Comparison of ENCODE assay signal across 19 cellular contexts in genomic region chr2:3447789-3448317, GRCh38.
A peak's percentile ranks its signal among the peaks of the same experiment; 100 is the strongest.
DNase-seq lines count a peak whose midpoint lies in the region; ATAC-seq and TF ChIP-seq lines count a peak whose summit lies in the region.
"Had no signal": no experiment of that assay in that cellular context is flagged by ENCODE, and none has a peak within 500 bp of the region (broad histone marks: within the 10 kb centered on the region; RNA-seq: fewer than 3 reads in every experiment).

No MANE protein-coding gene starts in this region.

- peak overlapping the region; percentile 40 for H4K8ac ChIP-seq in H9 (replicated peaks; ENCODE audit: insufficient read length, low read depth, low read length)
- H4K8ac ChIP-seq in trophoblast cell (ENCODE audit: low read depth, low read length), result no peak overlapping the region

- no peak overlapping the region for H2BK20ac ChIP-seq in H9 (ENCODE audit: low read depth, low read length, poor library complexity, severe bottlenecking)

- CTCF ChIA-PET in activated naive CD4-positive, alpha-beta T cell treated with anti-CD3 and anti-CD28 coated beads for 36 hours (lab: Charles Lee), result interaction anchor here (1.0 to 2.6 kb wide), 2 partner anchors 14 to 24 kb away, joined by 3 to 7 read pairs; no protein-coding TSS in a partner anchor

- no peak overlapping the region for H4K5ac ChIP-seq in H9 (ENCODE audit: insufficient read length, low read depth, low read length)

- H3K4ac ChIP-seq in H9 (ENCODE audit: low read depth, low read length), result no peak overlapping the region
- no peak overlapping the region for H3K4ac ChIP-seq in trophoblast cell (ENCODE audit: low read depth, low read length)

- no peak overlapping the region for H2BK15ac ChIP-seq in H9 (ENCODE audit: low read depth, low read length)

- no peak for ATAC-seq in HG02610 (IDR thresholded peaks at IDR 0.05; ENCODE audit: unreplicated experiment)
- ATAC-seq: activated T-cell treated with anti-CD3 and anti-CD28 coated beads, Interleukin-2, amount 50 U/mL, for 72 hours had no signal

- no peaks in the 10 kb centered on the region for H4K20me1 ChIP-seq in H9 (ENCODE audit: control insufficient read depth, insufficient read depth, insufficient read length)

- H3K4me2 ChIP-seq in H9 (ENCODE audit: insufficient read depth, insufficient read length, low read length), result no peak overlapping the region
- H3K4me2 ChIP-seq in trophoblast cell (ENCODE audit: low read length), result no peak overlapping the region

- H3K23ac ChIP-seq in H9 (ENCODE audit: insufficient read length, low read depth, low read length), result no peak overlapping the region
- no peak overlapping the region for H3K23ac ChIP-seq in trophoblast cell (ENCODE audit: low read length)

- H3K36me3 Mint-ChIP-seq in H9 (ENCODE audit: insufficient read depth in 1 of 3, low read depth in 3 of 3), result peaks cover 11 to 55% (median 29%) of the 10 kb centered on the region in 3 experiments; a peak in 6 of 7 replicates
- peaks cover 22% of the 10 kb centered on the region for H3K36me3 Mint-ChIP-seq in activated naive CD4-positive, alpha-beta T cell treated with anti-CD3 and anti-CD28 coated beads for 36 hours (ENCODE audit: low read depth)

- H3K27me3 ChIP-seq in H9 (ENCODE audit: insufficient read depth, low read length) (no peaks in the 10 kb centered on the region), WERI-Rb-1 (ENCODE audit: insufficient read depth, low read depth, severe bottlenecking) (no peaks in the 10 kb centered on the region), trophoblast cell (ENCODE audit: insufficient read depth, low read length) (no peaks in the 10 kb centered on the region)
- H3K27me3 ChIP-seq: testis had no signal

- no peaks in the 10 kb centered on the region for H3K23me2 ChIP-seq in H9 (ENCODE audit: insufficient read length, low read depth, low read length, poor library complexity, severe bottlenecking)

- H3K9me3 Mint-ChIP-seq in H9, result no peaks in the 10 kb centered on the region
- H3K9me3 Mint-ChIP-seq in activated naive CD4-positive, alpha-beta T cell treated with anti-CD3 and anti-CD28 coated beads for 36 hours, result no peaks in the 10 kb centered on the region
- H3K9me3 Mint-ChIP-seq: activated CD4-positive, alpha-beta memory T cell treated with anti-CD3 and anti-CD28 coated beads, Interleukin-2, amount 10 ng/mL, durations not matched to agents 7 days and 5 days; activated naive CD8-positive, alpha-beta T cell treated with anti-CD3 and anti-CD28 coated beads, Interleukin-2, amount 10 ng/mL, durations not matched to agents 7 days and 5 days; activated T-cell treated with anti-CD3 and anti-CD28 coated beads, Interleukin-2, amount 50 U/mL, for 72 hours had no signal

- H3K9me3 ChIP-seq in H9 (ENCODE audit: control insufficient read depth, low read depth, low read length) (no peaks in the 10 kb centered on the region), WERI-Rb-1 (ENCODE audit: severe bottlenecking) (peaks cover 5% of the 10 kb centered on the region), trophoblast cell (ENCODE audit: insufficient read depth, low read depth, low read length) (peaks cover 2% of the 10 kb centered on the region)
- H3K9me3 ChIP-seq: testis had no signal

- H3K18ac ChIP-seq in H9 (ENCODE audit: insufficient read length, low read depth, low read length) (no peak overlapping the region), trophoblast cell (ENCODE audit: low read length) (no peak overlapping the region)

- no peak for DNase-seq in H9
- peak; percentile 57 for DNase-seq in WERI-Rb-1
- DNase-seq in left kidney (ENCODE audit: low read depth, low spot score), result peak; percentile 52
- DNase-seq in trophoblast cell, result no peak
- no peak for DNase-seq in NCI-H2029 treated with DMSO at 0.1 percent for 48 hours (lab: John Stamatoyannopoulos, UW)
- DNase-seq in activated naive CD4-positive, alpha-beta T cell treated with anti-CD3 and anti-CD28 coated beads for 36 hours, result no peak
- DNase-seq: activated naive CD8-positive, alpha-beta T cell treated with anti-CD3 and anti-CD28 coated beads, Interleukin-2, amount 10 ng/mL, durations not matched to agents 7 days and 5 days; activated T-cell treated with anti-CD3 and anti-CD28 coated beads, Interleukin-2, amount 50 U/mL, for 72 hours; cerebellar nuclear complex; foreskin melanocyte; HCEC 1CT; midbrain; NCI-H1694 treated with DMSO at 0.1 percent for 48 hours; NCI-H524 treated with DMSO at 0.1 percent for 48 hours; nucleus accumbens; testis had no signal

- no peak overlapping the region; a peak in 1 of 7 replicates for H3K27ac Mint-ChIP-seq in H9
- no peak overlapping the region for H3K27ac Mint-ChIP-seq in activated naive CD4-positive, alpha-beta T cell treated with anti-CD3 and anti-CD28 coated beads for 36 hours
- H3K27ac Mint-ChIP-seq: activated CD4-positive, alpha-beta memory T cell treated with anti-CD3 and anti-CD28 coated beads, Interleukin-2, amount 10 ng/mL, durations not matched to agents 7 days and 5 days; activated naive CD8-positive, alpha-beta T cell treated with anti-CD3 and anti-CD28 coated beads, Interleukin-2, amount 10 ng/mL, durations not matched to agents 7 days and 5 days; activated T-cell treated with anti-CD3 and anti-CD28 coated beads, Interleukin-2, amount 50 U/mL, for 72 hours had no signal

- H3K56ac ChIP-seq in H9 (ENCODE audit: insufficient read length, low read depth, low read length), result no peak overlapping the region

- H2BK5ac ChIP-seq in H9 (ENCODE audit: insufficient read length, low read length) (no peak overlapping the region), trophoblast cell (ENCODE audit: low read depth, low read length, poor library complexity) (no peak overlapping the region)

- no CpG with 5 or more reads among the region's 9 CpGs for WGBS in H9 (ENCODE audit: extremely low coverage, insufficient read length, low lambda C conversion rate)
- WGBS in trophoblast cell (ENCODE audit: extremely low coverage, insufficient coverage, insufficient read length), result no CpG with 5 or more reads among the region's 9 CpGs

- no peaks in the 10 kb centered on the region for H3K79me2 ChIP-seq in H9 (ENCODE audit: insufficient read depth, low read length)
- no peaks in the 10 kb centered on the region for H3K79me2 ChIP-seq in trophoblast cell (ENCODE audit: control insufficient read depth, insufficient read depth, low read length, poor library complexity)

- no peak overlapping the region for H2BK120ac ChIP-seq in H9 (ENCODE audit: low read depth, low read length, poor library complexity, severe bottlenecking)
- H2BK120ac ChIP-seq in trophoblast cell (ENCODE audit: insufficient read depth, low read length, poor library complexity), result no peak overlapping the region

- H2AK5ac ChIP-seq in H9 (ENCODE audit: insufficient read length, low read length), result no peak overlapping the region
- H2AK5ac ChIP-seq in trophoblast cell (ENCODE audit: low read length), result no peak overlapping the region

- H2AFZ ChIP-seq in H9 (ENCODE audit: low read length) (no peak overlapping the region), trophoblast cell (ENCODE audit: insufficient read depth, low read length, poor library complexity) (no peak overlapping the region)

- no peak overlapping the region for H3K4me3 Mint-ChIP-seq in H9
- no peak overlapping the region for H3K4me3 Mint-ChIP-seq in activated naive CD4-positive, alpha-beta T cell treated with anti-CD3 and anti-CD28 coated beads for 36 hours
- H3K4me3 Mint-ChIP-seq: activated CD4-positive, alpha-beta memory T cell treated with anti-CD3 and anti-CD28 coated beads, Interleukin-2, amount 10 ng/mL, durations not matched to agents 7 days and 5 days; activated naive CD8-positive, alpha-beta T cell treated with anti-CD3 and anti-CD28 coated beads, Interleukin-2, amount 10 ng/mL, durations not matched to agents 7 days and 5 days; activated T-cell treated with anti-CD3 and anti-CD28 coated beads, Interleukin-2, amount 50 U/mL, for 72 hours had no signal

- TF ChIP-seq CTCF in H9 (conservative IDR thresholded peaks at IDR 0.05) (no peak), WERI-Rb-1 (IDR thresholded peaks at IDR 0.05; ENCODE audit: low read depth, low read length) (no peak)

- H4K91ac ChIP-seq in H9 (ENCODE audit: insufficient read length, low read depth, low read length) (no peak overlapping the region), trophoblast cell (ENCODE audit: low read depth, low read length) (no peak overlapping the region)

- H2BK12ac ChIP-seq in H9 (ENCODE audit: insufficient read length, low read depth, low read length) (no peak overlapping the region), trophoblast cell (ENCODE audit: low read length) (no peak overlapping the region)

- H3K9ac ChIP-seq in H9 (ENCODE audit: extremely low read depth, insufficient read length, low read length) (no peak overlapping the region), trophoblast cell (ENCODE audit: low read length) (peak overlapping the region; percentile 17)

- H3K36me3 ChIP-seq in WERI-Rb-1, result peaks cover 49% of the 10 kb centered on the region
- H3K36me3 ChIP-seq in trophoblast cell (ENCODE audit: control insufficient read depth in 1 of 2, insufficient read depth in 2 of 2, low read length in 2 of 2), result peaks cover 23 to 43% of the 10 kb centered on the region in 2 experiments

- H3K27me3 Mint-ChIP-seq in H9 (ENCODE audit: low read depth), result no peaks in the 10 kb centered on the region
- no peaks in the 10 kb centered on the region for H3K27me3 Mint-ChIP-seq in activated naive CD4-positive, alpha-beta T cell treated with anti-CD3 and anti-CD28 coated beads for 36 hours (ENCODE audit: low read depth)
- H3K27me3 Mint-ChIP-seq: activated CD4-positive, alpha-beta memory T cell treated with anti-CD3 and anti-CD28 coated beads, Interleukin-2, amount 10 ng/mL, durations not matched to agents 7 days and 5 days; activated naive CD8-positive, alpha-beta T cell treated with anti-CD3 and anti-CD28 coated beads, Interleukin-2, amount 10 ng/mL, durations not matched to agents 7 days and 5 days had no signal

- H3K79me1 ChIP-seq in H9 (ENCODE audit: insufficient read depth, low read depth, low read length, poor library complexity, severe bottlenecking) (no peaks in the 10 kb centered on the region), trophoblast cell (ENCODE audit: low read length) (no peaks in the 10 kb centered on the region)

- H3T11ph ChIP-seq in H9 (ENCODE audit: low read length), result no peak overlapping the region

- no peak overlapping the region for H3K14ac ChIP-seq in H9 (ENCODE audit: insufficient read depth, low read length)
- H3K14ac ChIP-seq in trophoblast cell (ENCODE audit: low read length), result no peak overlapping the region

- H3K4me1 ChIP-seq in H9 (ENCODE audit: insufficient read depth, low read length), result no peaks in the 10 kb centered on the region
- H3K4me1 ChIP-seq in trophoblast cell (ENCODE audit: control insufficient read depth in 1 of 2, insufficient read depth in 2 of 2, low read length in 2 of 2), result no peaks in the 10 kb centered on the region
- H3K4me1 ChIP-seq: testis had no signal

- peaks cover 3 to 5% of the 10 kb centered on the region in 2 experiments; a peak in 2 of 4 replicates for H3K4me1 Mint-ChIP-seq in H9
- no peaks in the 10 kb centered on the region for H3K4me1 Mint-ChIP-seq in activated naive CD4-positive, alpha-beta T cell treated with anti-CD3 and anti-CD28 coated beads for 36 hours (ENCODE audit: low read depth)
- H3K4me1 Mint-ChIP-seq: activated CD4-positive, alpha-beta memory T cell treated with anti-CD3 and anti-CD28 coated beads, Interleukin-2, amount 10 ng/mL, durations not matched to agents 7 days and 5 days; activated naive CD8-positive, alpha-beta T cell treated with anti-CD3 and anti-CD28 coated beads, Interleukin-2, amount 10 ng/mL, durations not matched to agents 7 days and 5 days had no signal

- H3K4me3 ChIP-seq in WERI-Rb-1 (ENCODE audit: low read depth, low read length) (no peak overlapping the region), trophoblast cell (ENCODE audit: low read depth, low read length) (no peak overlapping the region)

- intact Hi-C loops in activated naive CD4-positive, alpha-beta T cell treated with anti-CD3 and anti-CD28 coated beads for 36 hours (cut with micrococcal nuclease), result no loop called here

- H4K12ac ChIP-seq in trophoblast cell (ENCODE audit: low read depth, low read length), result no peak overlapping the region

- H3K27ac ChIP-seq in H9 (ENCODE audit: insufficient read length, low read depth, low read length), result no peak overlapping the region
- peak overlapping the region; percentile 0; the same call in 1 of the 2 replicates for H3K27ac ChIP-seq in WERI-Rb-1
- no peak overlapping the region for H3K27ac ChIP-seq in trophoblast cell (ENCODE audit: low read depth, low read length)
- H3K27ac ChIP-seq: C4-2B, testis had no signal

Comparison
In these comparisons a context has a peak if more than half of its experiments do, and no peak if none do; other contexts are left out.
1. DNase-seq: peak in WERI-Rb-1 (single experiment) and left kidney (single experiment); none in H9 (single experiment), trophoblast cell (0 of 2), NCI-H2029 treated with DMSO at 0.1 percent for 48 hours (single experiment) and activated naive CD4-positive, alpha-beta T cell treated with anti-CD3 and anti-CD28 coated beads for 36 hours (single experiment).